ENCODE assay signal across 22 cellular contexts in the genomic region with DNA sequence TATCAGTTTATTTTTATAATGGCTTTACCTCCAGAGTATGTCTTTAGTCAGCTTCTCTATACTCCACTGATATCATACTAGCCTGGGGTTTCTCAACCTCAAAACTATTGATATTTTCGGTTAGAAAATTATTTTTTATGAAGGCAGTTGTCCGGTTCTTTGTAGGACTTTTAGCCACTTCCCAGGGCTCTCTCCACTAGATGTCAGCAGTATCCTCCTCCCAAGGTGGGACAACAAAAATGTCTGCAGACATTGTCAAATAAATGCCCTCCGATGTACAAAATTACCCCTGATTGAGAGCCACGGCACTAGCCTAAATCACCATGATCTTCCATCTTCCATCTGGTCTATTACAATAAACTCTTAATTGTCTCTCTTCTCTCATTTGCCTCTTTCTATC. TPM values are rescaled to one million over a fixed set of nuclear protein-coding genes. Genes with fewer than 3 reads are reported as not detected.
DNase-seq lines count a peak whose midpoint lies in the region; ATAC-seq, FAIRE-seq and TF ChIP-seq lines count a peak whose summit lies in the region.
"Had no signal": no experiment of that assay in that cellular context is flagged by ENCODE, and none has a peak within 500 bp of the region (broad histone marks: within the 10 kb centered on the region; RNA-seq: fewer than 3 reads in every experiment).

No MANE protein-coding gene starts in this region.

- 85% methylated on average over 4 of the region's 4 CpGs; no CpG with 5 or more reads in 1 of the 2 experiments for WGBS in H1 (ENCODE audit: extremely low coverage in 1 of 2, insufficient coverage in 1 of 2, insufficient read length in 1 of 2, insufficient replicate concordance in 2 of 2, low coverage in 1 of 2, low lambda C conversion rate in 2 of 2, missing lambda C conversion rate in 1 of 2), 2 experiments
- WGBS in neuronal stem cell (ENCODE audit: extremely low coverage in 2 of 2, insufficient read length in 2 of 2, insufficient replicate concordance in 1 of 2), 2 donors = no CpG with 5 or more reads among the region's 4 CpGs

- H2BK5ac ChIP-seq in H1 (ENCODE audit: low read depth, low read length) (no peak overlapping the region), neuronal stem cell (ENCODE audit: low read length) (no peak overlapping the region)

- no peaks in the 10 kb centered on the region for H3K9me2 ChIP-seq in PC-3 (replicated peaks; ENCODE audit: low read length)

- H2BK12ac ChIP-seq in H1 (ENCODE audit: low read depth, low read length) (no peak overlapping the region), neuronal stem cell (ENCODE audit: low read length) (no peak overlapping the region)

- no peak overlapping the region for H3K23ac ChIP-seq in H1 (ENCODE audit: insufficient read length)
- no peak overlapping the region for H3K23ac ChIP-seq in neuronal stem cell (ENCODE audit: low read depth, low read length, poor library complexity)

- H3K9ac ChIP-seq in PC-3 (ENCODE audit: low read length) (no peak overlapping the region), H1 (replicated peaks in 1 of 4; ENCODE audit: extremely low read depth in 1 of 4, low read depth in 3 of 4, low read length in 3 of 4) (no peak overlapping the region), neuronal stem cell (ENCODE audit: low read depth, low read length, poor library complexity) (no peak overlapping the region)

- no peak for TF ChIP-seq EP300 in H1 (IDR thresholded peaks at IDR 0.05; ENCODE audit: borderline replicate concordance in 1 of 2, low read depth in 2 of 2, low read length in 2 of 2)

- peak; percentile 14 for DNase-seq in NCI-H82 (lab: John Stamatoyannopoulos, UW)
- no peak for DNase-seq in NCI-H82 treated with DMSO at 0.1 percent for 48 hours (lab: John Stamatoyannopoulos, UW; ENCODE audit: unreplicated experiment)
- DNase-seq in PC-3 = peak; percentile 31
- DNase-seq in H1 (ENCODE audit: low read depth in 1 of 2, low spot score in 2 of 2) = no peak
- no peak for DNase-seq in neuronal stem cell (ENCODE audit: low spot score)
- DNase-seq in ascending aorta (ENCODE audit: low spot score in 2 of 2) = no peak
- DNase-seq: ACHN; activated CD4-positive, alpha-beta T cell treated with anti-CD3 and anti-CD28 coated beads, Interleukin-2, amount 50 U/mL, for 48 hours; CD8-positive, alpha-beta T cell; HCEC 1CT; MV-4-11; NCI-H2107; NK-92 treated with Interleukin-12 subunit alpha and Interleukin-12 subunit beta, amount 100 ng/mL, for 24 hours; occipital lobe; small intestine; trophoblast cell had no signal

- peaks cover 10% of the 10 kb centered on the region for H3K23me2 ChIP-seq in H1 (ENCODE audit: low read depth, low read length)

- H3K9me3 ChIP-seq in PC-3 (ENCODE audit: low read length) (no peaks in the 10 kb centered on the region), H1 (ENCODE audit: insufficient read depth in 2 of 2, low read depth in 1 of 2, low read length in 1 of 2) (no peaks in the 10 kb centered on the region), neuronal stem cell (replicated peaks in 1 of 2; ENCODE audit: control insufficient read depth in 2 of 2, insufficient read depth in 1 of 2, low read depth in 1 of 2, low read length in 2 of 2) (no peaks in the 10 kb centered on the region), ascending aorta (no peaks in the 10 kb centered on the region)
- H3K9me3 ChIP-seq: SJCRH30 had no signal

- no peak for TF ChIP-seq POLR2A in H1 (IDR thresholded peaks at IDR 0.05; ENCODE audit: control extremely low read depth in 1 of 2, low read depth in 2 of 2, low read length in 2 of 2)

- H3K27me3 ChIP-seq in PC-3 (ENCODE audit: low read length) = peaks cover 77% of the 10 kb centered on the region
- peaks cover 9 to 26% (median 24%) of the 10 kb centered on the region in 4 experiments for H3K27me3 ChIP-seq in H1 (replicated peaks in 1 of 4; ENCODE audit: control insufficient read depth in 3 of 4, extremely low read depth in 1 of 4, insufficient read depth in 3 of 4, low read length in 3 of 4)
- peaks cover 0 to 65% (median 15%) of the 10 kb centered on the region in 3 experiments for H3K27me3 ChIP-seq in neuronal stem cell (ENCODE audit: control insufficient read depth in 3 of 3, insufficient read depth in 3 of 3, low read depth in 1 of 3, low read length in 3 of 3)
- no peaks in the 10 kb centered on the region for H3K27me3 ChIP-seq in ascending aorta
- H3K27me3 ChIP-seq: SJCRH30 had no signal

- H3K36me3 ChIP-seq in PC-3 (ENCODE audit: low read depth, low read length) (no peaks in the 10 kb centered on the region), H1 (ENCODE audit: control insufficient read depth in 2 of 4, insufficient read depth in 4 of 4, low read length in 3 of 4) (no peaks in the 10 kb centered on the region), neuronal stem cell (replicated peaks in 1 of 2; ENCODE audit: control insufficient read depth in 2 of 2, insufficient read depth in 2 of 2, low read length in 2 of 2) (no peaks in the 10 kb centered on the region), ascending aorta (no peaks in the 10 kb centered on the region)
- H3K36me3 ChIP-seq: SJCRH30 had no signal

- no peaks in the 10 kb centered on the region for H3K79me1 ChIP-seq in H1 (ENCODE audit: low read depth, low read length)
- H3K79me1 ChIP-seq in neuronal stem cell (ENCODE audit: low read depth, low read length) = no peaks in the 10 kb centered on the region

- H4K20me1 ChIP-seq in PC-3 (ENCODE audit: low read length) (no peaks in the 10 kb centered on the region), H1 (replicated peaks in 1 of 2; ENCODE audit: control insufficient read depth in 1 of 2, insufficient read depth in 2 of 2, low read length in 2 of 2) (no peaks in the 10 kb centered on the region)

- H3K4ac ChIP-seq in H1 (replicated peaks; ENCODE audit: insufficient read length, low read depth, low read length) (no peak overlapping the region), neuronal stem cell (ENCODE audit: low read length) (no peak overlapping the region)

- H2BK120ac ChIP-seq in H1 (replicated peaks; ENCODE audit: low read depth, low read length) (no peak overlapping the region), neuronal stem cell (ENCODE audit: low read depth, low read length) (no peak overlapping the region)

- POLR2A ChIA-PET in PC-3 (lab: Charles Lee; ENCODE audit: unreplicated experiment) = no interaction called here
- POLR2A ChIA-PET in H1 (lab: Charles Lee; ENCODE audit: partially characterized antibody) = no interaction called here

- no peak overlapping the region for H2BK15ac ChIP-seq in H1 (ENCODE audit: low read length)
- no peak overlapping the region for H2BK15ac ChIP-seq in neuronal stem cell (ENCODE audit: low read length)

- no peak overlapping the region for H4K5ac ChIP-seq in H1 (ENCODE audit: insufficient read length, low read depth, low read length)

- H3K4me3 ChIP-seq in PC-3 (ENCODE audit: low read length) (no peak overlapping the region), H1 (ENCODE audit: extremely low read depth in 1 of 4, insufficient read depth in 2 of 4, low read depth in 3 of 4, low read length in 4 of 4) (no peak overlapping the region), neuronal stem cell (ENCODE audit: low read length in 2 of 2) (no peak overlapping the region), ascending aorta (no peak overlapping the region)
- H3K4me3 ChIP-seq: GM12878, SJCRH30 had no signal

- H2BK20ac ChIP-seq in H1 (ENCODE audit: low read length) = no peak overlapping the region

- H4K91ac ChIP-seq in H1 (replicated peaks; ENCODE audit: insufficient read length, low read length) (no peak overlapping the region), neuronal stem cell (ENCODE audit: low read depth, low read length, poor library complexity) (no peak overlapping the region)

- ATAC-seq in PC-3 = no peak
- no peak for ATAC-seq in GM21390 (IDR thresholded peaks at IDR 0.05; ENCODE audit: unreplicated experiment)
- no peak for ATAC-seq in activated CD4-positive, CD25-positive, alpha-beta regulatory T cell treated with anti-CD3 and anti-CD28 coated beads, Interleukin-2, amount 50 U/mL, for 24 hours
- ATAC-seq: CD8-positive, alpha-beta T cell; GM12878; HepG2; stimulated activated effector memory CD8-positive, alpha-beta T cell treated with anti-CD3 and anti-CD28 coated beads, Interleukin-12 subunit alpha, Interleukin-12 subunit beta, amount 100 ng/mL, for 72 hours had no signal

- peak; percentile 70 to 74 for TF ChIP-seq RAD21 in H1 (IDR thresholded peaks at IDR 0.05 in 1 of 2, conservative IDR thresholded peaks at IDR 0.05 in 1 of 2; ENCODE audit: low read depth in 2 of 2, low read length in 2 of 2)

- H2AK5ac ChIP-seq in H1 (ENCODE audit: low read depth, low read length) (no peak overlapping the region), neuronal stem cell (ENCODE audit: low read depth, low read length) (no peak overlapping the region)

- no peak overlapping the region for H4K8ac ChIP-seq in H1 (ENCODE audit: extremely low read depth, insufficient read depth, low read length)
- H4K8ac ChIP-seq in neuronal stem cell (ENCODE audit: low read depth, low read length) = no peak overlapping the region

- H3K27ac ChIP-seq in PC-3 (ENCODE audit: low read length) (no peak overlapping the region), H1 (ENCODE audit: low read depth, low read length) (no peak overlapping the region), neuronal stem cell (replicated peaks; ENCODE audit: low read length) (no peak overlapping the region), ascending aorta (no peak overlapping the region)
- H3K27ac ChIP-seq: SJCRH30 had no signal

- BruUV-seq in PC-3 (replicated peaks; lab: Mats Ljungman, UMichigan) = no TSS peak

- CTCF ChIA-PET in PC-3 (lab: Charles Lee) (no interaction called here), H1 (lab: Charles Lee; ENCODE audit: partially characterized antibody) (interaction anchor here (0.6 to 7.3 kb wide), 7 partner anchors 31 to 290 kb away, joined by 3 to 39 read pairs (median 3); no protein-coding TSS in a partner anchor)

- H3K79me2 ChIP-seq in PC-3 (ENCODE audit: low read length) (no peaks in the 10 kb centered on the region), H1 (ENCODE audit: control insufficient read depth in 1 of 2, insufficient read depth in 2 of 2, low read length in 2 of 2) (no peaks in the 10 kb centered on the region)

- H2AFZ ChIP-seq in PC-3 (ENCODE audit: low read length) = no peak overlapping the region
- H2AFZ ChIP-seq in H1 (ENCODE audit: low read length) = no peak overlapping the region
- H2AFZ ChIP-seq in neuronal stem cell (ENCODE audit: low read length) = peak overlapping the region; percentile 58

- H3K4me1 ChIP-seq in PC-3 (ENCODE audit: insufficient read depth, low read length) (no peaks in the 10 kb centered on the region), H1 (replicated peaks in 1 of 4; ENCODE audit: control insufficient read depth in 3 of 4, insufficient read depth in 4 of 4, low read length in 3 of 4) (peaks cover 0 to 2% (median under 1%) of the 10 kb centered on the region in 4 experiments; a peak in 2 of 7 replicates), neuronal stem cell (ENCODE audit: control insufficient read depth in 2 of 2, insufficient read depth in 1 of 2, low read depth in 1 of 2, low read length in 2 of 2) (peaks cover 0 to 1% of the 10 kb centered on the region in 2 donors), ascending aorta (no peaks in the 10 kb centered on the region)
- H3K4me1 ChIP-seq: SJCRH30 had no signal

- peak; percentile 58 for TF ChIP-seq CTCF in PC-3 (conservative IDR thresholded peaks at IDR 0.05; ENCODE audit: low read depth, low read length)
- TF ChIP-seq CTCF in H1 (IDR thresholded peaks at IDR 0.05; ENCODE audit: control extremely low read depth in 1 of 3, insufficient read depth in 1 of 3, low read depth in 1 of 3, low read length in 3 of 3) = peak in 2 of 3 experiments; percentile 43 to 56; a peak in 2 of 4 replicates
- no peak for TF ChIP-seq CTCF in ascending aorta (IDR thresholded peaks at IDR 0.05)

- no peak overlapping the region for H3K4me2 ChIP-seq in PC-3 (ENCODE audit: low read length)
- H3K4me2 ChIP-seq in H1 (ENCODE audit: insufficient read depth in 1 of 2, low read depth in 2 of 2, low read length in 2 of 2) = no peak overlapping the region
- no peak overlapping the region for H3K4me2 ChIP-seq in neuronal stem cell (ENCODE audit: insufficient read depth, low read length, poor library complexity, severe bottlenecking)

- H3K14ac ChIP-seq in H1 (ENCODE audit: insufficient read length) (no peak overlapping the region), neuronal stem cell (ENCODE audit: low read length) (no peak overlapping the region)

- no peaks in the 10 kb centered on the region for H3F3A ChIP-seq in PC-3 (ENCODE audit: low read length, unreplicated experiment)

- no peak for FAIRE-seq in H1 (lab: Jason Lieb, UNC)
- FAIRE-seq: GM12878, HepG2, small intestine had no signal

- H3K56ac ChIP-seq in H1 (replicated peaks; ENCODE audit: insufficient read length, low read depth, low read length) = no peak overlapping the region

- no peak overlapping the region for H3K18ac ChIP-seq in H1 (ENCODE audit: extremely low read depth, low read length)
- H3K18ac ChIP-seq in neuronal stem cell (ENCODE audit: low read length) = no peak overlapping the region

- intact Hi-C loops in PC-3 (cut with micrococcal nuclease) (no loop called here), ascending aorta (cut with DNase I) (no loop called here)

RNA-seq across cellular contexts. Expression of a gene that starts 4.1 kb away (rescaled TPM):
- total RNA-seq in PC-3 (2014; rRNA removed) (not detected in 2 replicates), ascending aorta (not detected)
- total RNA-seq in H1 (2021; fragmentation: NEBNext Ultra II Directional; extraction: Animal tissue kit (Norgen Biotek cat#: 25700)) = 0.32 TPM in 1 of 2 replicates, not detected in the other
- polyA plus RNA-seq in H1 (2011; rRNA removed) = 0.11 and 0.19 TPM in 2 replicates
- polyA plus RNA-seq in H1 (2011; cell fraction: cytosol; rRNA removed) = 0.22 TPM
- 0.30 TPM for polyA plus RNA-seq in H1 (2011; cell fraction: nucleus; rRNA removed)
- polyA plus RNA-seq in H1 (2012, experiment 1 of 2) = 0.07 to 0.27 TPM in 2 of 4 replicates, not detected in the others
- polyA plus RNA-seq in H1 (2012, experiment 2 of 2) = not detected
- not detected for polyA plus RNA-seq in H1 (2013, experiment 1 of 2)
- 0.04 TPM for polyA plus RNA-seq in H1 (2013, experiment 2 of 2)
- 0.19 and 0.49 TPM in 2 replicates for polyA minus RNA-seq in H1 (2011; rRNA and poly(A)+ RNA removed)
- 1.0 TPM for polyA minus RNA-seq in H1 (2011; cell fraction: cytosol; rRNA and poly(A)+ RNA removed)
- polyA minus RNA-seq in H1 (2011; cell fraction: nucleus; rRNA and poly(A)+ RNA removed) = 0.80 TPM
- 0.85 TPM for polyA plus RNA-seq in neuronal stem cell (2013, experiment 1 of 2)
- 0.86 TPM for polyA plus RNA-seq in neuronal stem cell (2013, experiment 2 of 2)
- total RNA-seq: CD8-positive, alpha-beta T cell; GM12878; HepG2; SJCRH30 had no signal
- polyA plus RNA-seq: HepG2 had no signal

Comparison
In these comparisons a context has a peak if more than half of its experiments do, and no peak if none do; other contexts are left out.
1. DNase-seq: peak in NCI-H82 (single experiment) and PC-3 (single experiment); none in NCI-H82 treated with DMSO at 0.1 percent for 48 hours (single experiment), H1 (0 of 2), neuronal stem cell (single experiment) and ascending aorta (0 of 2).
2. CTCF ChIP-seq: peak in PC-3 (single experiment) and H1 (2 of 3); none in ascending aorta (0 of 3).